ENCODE assay signal across 9 cellular contexts in the genomic region with DNA sequence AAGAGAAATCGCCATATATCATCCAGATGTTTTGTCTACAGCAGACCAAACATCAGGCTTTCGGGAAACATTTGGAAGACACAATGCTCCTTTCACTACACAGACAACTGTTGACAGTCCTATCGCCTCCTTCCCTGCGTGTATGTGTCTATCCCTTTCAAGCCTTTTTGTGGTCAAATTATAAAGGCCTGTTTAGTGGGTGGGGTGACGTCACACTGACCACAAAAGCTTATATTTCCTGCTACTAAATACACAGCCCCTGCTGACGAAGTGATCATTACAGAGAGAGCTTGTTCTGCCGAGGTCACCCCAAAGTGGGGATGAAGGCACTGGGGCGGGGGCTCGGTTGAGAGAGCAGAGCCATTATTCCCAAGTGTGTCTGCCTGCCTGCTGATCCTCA.
DNase-seq lines count a peak whose midpoint lies in the region; ATAC-seq, FAIRE-seq and TF ChIP-seq lines count a peak whose summit lies in the region.
"Had no signal": no experiment of that assay in that cellular context is flagged by ENCODE, and none has a peak within 500 bp of the region (broad histone marks: within the 10 kb centered on the region; RNA-seq: fewer than 3 reads in every experiment).

No MANE protein-coding gene starts in this region.

- no peak overlapping the region for H3K14ac ChIP-seq in H9 (ENCODE audit: insufficient read depth, low read length)

- no peak overlapping the region for H3K4me2 ChIP-seq in H9 (ENCODE audit: insufficient read depth, insufficient read length, low read length)

- no peak overlapping the region for H2BK20ac ChIP-seq in H9 (ENCODE audit: low read depth, low read length, poor library complexity, severe bottlenecking)

- no peaks in the 10 kb centered on the region for H3K9me3 Mint-ChIP-seq in H9

- H3K4me1 ChIP-seq in HEK293 (ENCODE audit: control insufficient read depth, insufficient read depth, low read length), result peaks cover 10% of the 10 kb centered on the region
- no peaks in the 10 kb centered on the region for H3K4me1 ChIP-seq in H9 (ENCODE audit: insufficient read depth, low read length)

- H3K36me3 Mint-ChIP-seq in T-helper 17 cell (ENCODE audit: low read depth), result no peaks in the 10 kb centered on the region
- H3K36me3 Mint-ChIP-seq in H9 (ENCODE audit: insufficient read depth in 1 of 3, low read depth in 3 of 3), result no peaks in the 10 kb centered on the region; a peak in 1 of 7 replicates

- H4K91ac ChIP-seq in H9 (ENCODE audit: insufficient read length, low read depth, low read length), result no peak overlapping the region

- H3K4me1 Mint-ChIP-seq in T-helper 17 cell (peaks cover 3% of the 10 kb centered on the region), H9 (no peaks in the 10 kb centered on the region)

- no peak overlapping the region for H3K18ac ChIP-seq in H9 (ENCODE audit: insufficient read length, low read depth, low read length)

- H3K27ac Mint-ChIP-seq in T-helper 17 cell (no peak overlapping the region), H9 (no peak overlapping the region; a peak in 1 of 7 replicates)

- H3K79me1 ChIP-seq in H9 (ENCODE audit: insufficient read depth, low read depth, low read length, poor library complexity, severe bottlenecking), result no peaks in the 10 kb centered on the region

- H2AK5ac ChIP-seq in H9 (ENCODE audit: insufficient read length, low read length), result no peak overlapping the region

- no peaks in the 10 kb centered on the region for H3K27me3 ChIP-seq in AG04450 (ENCODE audit: control insufficient read depth, insufficient read depth, low read length)
- no peaks in the 10 kb centered on the region for H3K27me3 ChIP-seq in H9 (ENCODE audit: insufficient read depth, low read length)

- FAIRE-seq in GM12892 (lab: Jason Lieb, UNC), result no peak
- FAIRE-seq: GM18507 had no signal

- DNase-seq in AG04450 (ENCODE audit: low read depth, low spot score) (peak; percentile 93), T-helper 17 cell (no peak), fibroblast of peridontal ligament (ENCODE audit: extremely low read depth) (peak; percentile 95), GM12892 (ENCODE audit: insufficient read length) (no peak), H9 (no peak)
- DNase-seq in stimulated activated CD8-positive, alpha-beta memory T cell treated with anti-CD3 and anti-CD28 coated beads, Interleukin-15, amount 100 ng/mL, for 48 hours (ENCODE audit: low read depth in 2 of 2), result peak; percentile 9 to 48

- H2BK12ac ChIP-seq in H9 (ENCODE audit: insufficient read length, low read depth, low read length), result no peak overlapping the region

- no CpG with 5 or more reads among the region's 9 CpGs for WGBS in H9 (ENCODE audit: extremely low coverage, insufficient read length, low lambda C conversion rate)

- no peaks in the 10 kb centered on the region; the same call in 1 of the 2 replicates for H3K9me3 ChIP-seq in AG04450 (ENCODE audit: control insufficient read depth, insufficient read depth, low read length)
- H3K9me3 ChIP-seq in HEK293 (ENCODE audit: control insufficient read depth, insufficient read depth, low read depth, low read length), result no peaks in the 10 kb centered on the region
- no peaks in the 10 kb centered on the region for H3K9me3 ChIP-seq in T-helper 17 cell (ENCODE audit: control insufficient read depth, low read length, poor library complexity, severe bottlenecking)
- no peaks in the 10 kb centered on the region for H3K9me3 ChIP-seq in H9 (ENCODE audit: control insufficient read depth, low read depth, low read length)

- no peak overlapping the region for H2BK5ac ChIP-seq in H9 (ENCODE audit: insufficient read length, low read length)

- peak; percentile 20 for ATAC-seq in T-helper 17 cell
- ATAC-seq in GM21526 (IDR thresholded peaks at IDR 0.05; ENCODE audit: low FRiP score, unreplicated experiment), result no peak

- no peak overlapping the region for H2BK120ac ChIP-seq in H9 (ENCODE audit: low read depth, low read length, poor library complexity, severe bottlenecking)

- no peaks in the 10 kb centered on the region for H4K20me1 ChIP-seq in H9 (ENCODE audit: control insufficient read depth, insufficient read depth, insufficient read length)

- POLR2A ChIA-PET in AG04450 (lab: Yijun Ruan, JAX), result interaction anchor here (0.7 to 1.0 kb wide), 3 partner anchors 57 to 467 kb away, joined by 3 to 5 read pairs (median 3); a partner anchor contains a TSS
- POLR2A ChIA-PET in HEK293 (lab: Yijun Ruan, JAX), result no interaction called here

- H3K4me3 ChIP-seq in AG04450 (ENCODE audit: low read depth, low read length) (no peak overlapping the region), HEK293 (ENCODE audit: low read depth, low read length) (no peak overlapping the region)

- H2AFZ ChIP-seq in H9 (ENCODE audit: low read length), result no peak overlapping the region

- no peak overlapping the region for H4K8ac ChIP-seq in H9 (replicated peaks; ENCODE audit: insufficient read length, low read depth, low read length)

- no peak overlapping the region for H3K4ac ChIP-seq in H9 (ENCODE audit: low read depth, low read length)

- no peaks in the 10 kb centered on the region for H3K23me2 ChIP-seq in H9 (ENCODE audit: insufficient read length, low read depth, low read length, poor library complexity, severe bottlenecking)

- no peak overlapping the region for H2BK15ac ChIP-seq in H9 (ENCODE audit: low read depth, low read length)

- no peak for TF ChIP-seq POLR2A in GM12892 (IDR thresholded peaks at IDR 0.05; ENCODE audit: low read depth, low read length)

- no peak overlapping the region for H3K4me3 Mint-ChIP-seq in T-helper 17 cell
- H3K4me3 Mint-ChIP-seq in H9, result no peak overlapping the region

- H3K27ac ChIP-seq in AG04450 (ENCODE audit: low read depth, low read length) (peak overlapping the region; percentile 63), HEK293 (ENCODE audit: extremely low read depth, low read depth, low read length) (peak overlapping the region; percentile 34; the same call in 1 of the 2 replicates), H9 (ENCODE audit: insufficient read length, low read depth, low read length) (no peak overlapping the region)

- no peaks in the 10 kb centered on the region for H3K79me2 ChIP-seq in H9 (ENCODE audit: insufficient read depth, low read length)

- H3K23ac ChIP-seq in H9 (ENCODE audit: insufficient read length, low read depth, low read length), result no peak overlapping the region

- H3K27me3 Mint-ChIP-seq in T-helper 17 cell (peaks cover 12% of the 10 kb centered on the region), H9 (ENCODE audit: low read depth) (peaks cover 14% of the 10 kb centered on the region)

- no peak overlapping the region for H3K9ac ChIP-seq in H9 (ENCODE audit: extremely low read depth, insufficient read length, low read length)

- CTCF ChIA-PET in AG04450 (lab: Charles Lee) (interaction anchor here (0.7 to 2.8 kb wide), 3 partner anchors 19 to 467 kb away, joined by 3 to 9 read pairs (median 5); a partner anchor contains a TSS), HEK293 (lab: Yijun Ruan, JAX) (interaction anchor here (0.6 to 1.0 kb wide), 3 partner anchors 8 to 464 kb away, joined by 3 read pairs; no protein-coding TSS in a partner anchor)

- no peak overlapping the region for H3K56ac ChIP-seq in H9 (ENCODE audit: insufficient read length, low read depth, low read length)

- H3T11ph ChIP-seq in H9 (ENCODE audit: low read length), result no peak overlapping the region

- TF ChIP-seq CTCF in AG04450 (IDR thresholded peaks at IDR 0.05; ENCODE audit: low read depth, low read length), result no peak
- no peak for TF ChIP-seq CTCF in HEK293 (tag by site-specific recombination; IDR thresholded peaks at IDR 0.05)
- no peak for TF ChIP-seq CTCF in H9 (conservative IDR thresholded peaks at IDR 0.05)

- H4K5ac ChIP-seq in H9 (ENCODE audit: insufficient read length, low read depth, low read length), result no peak overlapping the region

- no peaks in the 10 kb centered on the region for H3K36me3 ChIP-seq in HEK293 (ENCODE audit: control insufficient read depth in 2 of 2, insufficient read depth in 1 of 2, low read length in 2 of 2)

TF ChIP-seq in HEK293, 187 proteins besides CTCF, POLR2A, EP300 and RAD21 (continues in another document):
- TF ChIP-seq ZNF202 (tag by site-specific recombination; IDR thresholded peaks at IDR 0.05; ENCODE audit: borderline replicate concordance), result no peak
- TF ChIP-seq, protein P1, sequence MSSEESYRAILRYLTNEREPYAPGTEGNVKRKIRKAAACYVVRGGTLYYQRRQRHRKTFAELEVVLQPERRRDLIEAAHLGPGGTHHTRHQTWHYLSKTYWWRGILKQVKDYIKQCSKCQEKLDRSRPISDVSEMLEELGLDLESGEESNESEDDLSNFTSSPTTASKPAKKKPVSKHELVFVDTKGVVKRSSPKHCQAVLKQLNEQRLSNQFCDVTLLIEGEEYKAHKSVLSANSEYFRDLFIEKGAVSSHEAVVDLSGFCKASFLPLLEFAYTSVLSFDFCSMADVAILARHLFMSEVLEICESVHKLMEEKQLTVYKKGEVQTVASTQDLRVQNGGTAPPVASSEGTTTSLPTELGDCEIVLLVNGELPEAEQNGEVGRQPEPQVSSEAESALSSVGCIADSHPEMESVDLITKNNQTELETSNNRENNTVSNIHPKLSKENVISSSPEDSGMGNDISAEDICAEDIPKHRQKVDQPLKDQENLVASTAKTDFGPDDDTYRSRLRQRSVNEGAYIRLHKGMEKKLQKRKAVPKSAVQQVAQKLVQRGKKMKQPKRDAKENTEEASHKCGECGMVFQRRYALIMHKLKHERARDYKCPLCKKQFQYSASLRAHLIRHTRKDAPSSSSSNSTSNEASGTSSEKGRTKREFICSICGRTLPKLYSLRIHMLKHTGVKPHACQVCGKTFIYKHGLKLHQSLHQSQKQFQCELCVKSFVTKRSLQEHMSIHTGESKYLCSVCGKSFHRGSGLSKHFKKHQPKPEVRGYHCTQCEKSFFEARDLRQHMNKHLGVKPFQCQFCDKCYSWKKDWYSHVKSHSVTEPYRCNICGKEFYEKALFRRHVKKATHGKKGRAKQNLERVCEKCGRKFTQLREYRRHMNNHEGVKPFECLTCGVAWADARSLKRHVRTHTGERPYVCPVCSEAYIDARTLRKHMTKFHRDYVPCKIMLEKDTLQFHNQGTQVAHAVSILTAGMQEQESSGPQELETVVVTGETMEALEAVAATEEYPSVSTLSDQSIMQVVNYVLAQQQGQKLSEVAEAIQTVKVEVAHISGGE (tag by site-specific recombination; conservative IDR thresholded peaks at IDR 0.05; ENCODE audit: low read depth), result no peak
- TF ChIP-seq, protein P2, sequence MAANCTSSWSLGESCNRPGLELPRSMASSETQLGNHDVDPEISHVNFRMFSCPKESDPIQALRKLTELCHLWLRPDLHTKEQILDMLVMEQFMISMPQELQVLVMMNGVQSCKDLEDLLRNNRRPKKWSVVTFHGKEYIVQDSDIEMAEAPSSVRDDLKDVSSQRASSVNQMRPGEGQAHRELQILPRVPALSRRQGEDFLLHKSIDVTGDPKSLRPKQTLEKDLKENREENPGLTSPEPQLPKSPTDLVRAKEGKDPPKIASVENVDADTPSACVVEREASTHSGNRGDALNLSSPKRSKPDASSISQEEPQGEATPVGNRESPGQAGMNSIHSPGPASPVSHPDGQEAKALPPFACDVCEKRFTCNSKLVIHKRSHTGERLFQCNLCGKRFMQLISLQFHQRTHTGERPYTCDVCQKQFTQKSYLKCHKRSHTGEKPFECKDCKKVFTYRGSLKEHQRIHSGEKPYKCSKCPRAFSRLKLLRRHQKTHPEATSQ (tag by site-specific recombination; IDR thresholded peaks at IDR 0.05), result no peak
- TF ChIP-seq ZNF660 (tag by site-specific recombination; IDR thresholded peaks at IDR 0.05), result peak; percentile 77

Comparison
In these comparisons a context has a peak if more than half of its experiments do, and no peak if none do; other contexts are left out.
1. DNase-seq: peak in AG04450 (single experiment), fibroblast of peridontal ligament (single experiment) and stimulated activated CD8-positive, alpha-beta memory T cell treated with anti-CD3 and anti-CD28 coated beads, Interleukin-15, amount 100 ng/mL, for 48 hours (2 of 2); none in T-helper 17 cell (0 of 3), GM12892 (single experiment) and H9 (single experiment).